ENCODE assay signal across 9 cellular contexts in genomic region chr19:49896863-49897621, GRCh38. TPM values are rescaled to one million over a fixed set of nuclear protein-coding genes. Genes with fewer than 3 reads are reported as not detected.
DNase-seq lines count a peak whose midpoint lies in the region; ATAC-seq and TF ChIP-seq lines count a peak whose summit lies in the region.
"Had no signal": no experiment of that assay in that cellular context is flagged by ENCODE, and none has a peak within 500 bp of the region (broad histone marks: within the 10 kb centered on the region; RNA-seq: fewer than 3 reads in every experiment).

TSS of gene IL4I1 (minus strand) at chr19:49896887. CDS start at chr19:49896160, 727 bp downstream.

- H3K27me3 ChIP-seq in osteoblast (ENCODE audit: insufficient read depth, low read length), result peaks cover 5% of the 10 kb centered on the region
- H3K27me3 ChIP-seq in uterus, result no peaks in the 10 kb centered on the region
- H3K27me3 ChIP-seq: cardiac muscle cell had no signal

- H3K9me3 ChIP-seq in osteoblast (ENCODE audit: low read depth, low read length), result no peaks in the 10 kb centered on the region
- no peaks in the 10 kb centered on the region for H3K9me3 ChIP-seq in uterus

- no peak for TF ChIP-seq POLR2A in uterus (IDR thresholded peaks at IDR 0.05)

- H3K4me3 ChIP-seq in coronary artery (peak within 1 kb of the TSS; percentile 28), osteoblast (ENCODE audit: insufficient read depth, low read length) (peak within 1 kb of the TSS; percentile 30), uterus (no peak within 1 kb of the TSS)
- H3K4me3 ChIP-seq: cardiac muscle cell had no signal

- peak within 1 kb of the TSS; percentile 62 for H3K4me2 ChIP-seq in osteoblast (ENCODE audit: insufficient read depth, low read length)

- no peak for TF ChIP-seq CTCF in coronary artery (IDR thresholded peaks at IDR 0.05)
- no peak for TF ChIP-seq CTCF in osteoblast (IDR thresholded peaks at IDR 0.05; ENCODE audit: extremely low read depth, low read depth, low read length)
- TF ChIP-seq CTCF in uterus (IDR thresholded peaks at IDR 0.05), result no peak

- ATAC-seq in GM18873 (IDR thresholded peaks at IDR 0.05; ENCODE audit: low FRiP score, unreplicated experiment), result peak; percentile 50
- peak; percentile 69 for ATAC-seq in HG03175 (IDR thresholded peaks at IDR 0.05; ENCODE audit: unreplicated experiment)
- ATAC-seq in GM21390 (IDR thresholded peaks at IDR 0.05; ENCODE audit: unreplicated experiment), result no peak

- no peaks in the 10 kb centered on the region for H4K20me1 ChIP-seq in osteoblast (ENCODE audit: insufficient read depth, low read length)

- peak within 1 kb of the TSS; percentile 80 for H2AFZ ChIP-seq in osteoblast (ENCODE audit: low read length)

- H3K36me3 ChIP-seq in osteoblast (ENCODE audit: insufficient read depth, low read length) (no peaks in the 10 kb centered on the region), uterus (no peaks in the 10 kb centered on the region)
- H3K36me3 ChIP-seq: cardiac muscle cell had no signal

- peaks cover 7% of the 10 kb centered on the region for H3K4me1 ChIP-seq in osteoblast (ENCODE audit: insufficient read depth, low read length)
- no peaks in the 10 kb centered on the region for H3K4me1 ChIP-seq in uterus

- H3K27ac ChIP-seq in coronary artery (peak within 1 kb of the TSS in 1 of 2 donors; percentile 74), osteoblast (ENCODE audit: low read depth, low read length) (peak within 1 kb of the TSS; percentile 6), uterus (peak within 1 kb of the TSS; percentile 66 to 68)
- H3K27ac ChIP-seq: cardiac muscle cell had no signal

- intact Hi-C loops in uterus (cut with DNase I; ENCODE audit: low total_unique reads), result no loop called here

- H3K79me2 ChIP-seq in osteoblast (ENCODE audit: insufficient read depth, low read length), result no peaks in the 10 kb centered on the region

- DNase-seq in UCSD-AML1 (lab: John Stamatoyannopoulos, UW; ENCODE audit: unreplicated experiment) (peak; percentile 70), coronary artery (ENCODE audit: low spot score) (no peak), osteoblast (ENCODE audit: insufficient read length, low spot score, missing footprints) (no peak), uterus (no peak), NCI-H2107 (lab: John Stamatoyannopoulos, UW) (no peak)

RNA-seq across cellular contexts. Expression of gene IL4I1, which starts in this region (rescaled TPM):
- total RNA-seq in osteoblast (0.29 and 1.4 TPM in 2 replicates), uterus (1 to 10 TPM in 1 of 4 donors, under 1 TPM in 1, not detected in 2; 0.82 to 1.2 TPM)
- total RNA-seq: cardiac muscle cell had no signal

Comparison
In these comparisons a context has a peak if more than half of its experiments do, and no peak if none do; other contexts are left out.
1. H3K4me3 ChIP-seq: peak in coronary artery (single experiment) and osteoblast (single experiment); none in uterus (0 of 2).